ENCODE assay signal across 8 cellular contexts in the genomic region with DNA sequence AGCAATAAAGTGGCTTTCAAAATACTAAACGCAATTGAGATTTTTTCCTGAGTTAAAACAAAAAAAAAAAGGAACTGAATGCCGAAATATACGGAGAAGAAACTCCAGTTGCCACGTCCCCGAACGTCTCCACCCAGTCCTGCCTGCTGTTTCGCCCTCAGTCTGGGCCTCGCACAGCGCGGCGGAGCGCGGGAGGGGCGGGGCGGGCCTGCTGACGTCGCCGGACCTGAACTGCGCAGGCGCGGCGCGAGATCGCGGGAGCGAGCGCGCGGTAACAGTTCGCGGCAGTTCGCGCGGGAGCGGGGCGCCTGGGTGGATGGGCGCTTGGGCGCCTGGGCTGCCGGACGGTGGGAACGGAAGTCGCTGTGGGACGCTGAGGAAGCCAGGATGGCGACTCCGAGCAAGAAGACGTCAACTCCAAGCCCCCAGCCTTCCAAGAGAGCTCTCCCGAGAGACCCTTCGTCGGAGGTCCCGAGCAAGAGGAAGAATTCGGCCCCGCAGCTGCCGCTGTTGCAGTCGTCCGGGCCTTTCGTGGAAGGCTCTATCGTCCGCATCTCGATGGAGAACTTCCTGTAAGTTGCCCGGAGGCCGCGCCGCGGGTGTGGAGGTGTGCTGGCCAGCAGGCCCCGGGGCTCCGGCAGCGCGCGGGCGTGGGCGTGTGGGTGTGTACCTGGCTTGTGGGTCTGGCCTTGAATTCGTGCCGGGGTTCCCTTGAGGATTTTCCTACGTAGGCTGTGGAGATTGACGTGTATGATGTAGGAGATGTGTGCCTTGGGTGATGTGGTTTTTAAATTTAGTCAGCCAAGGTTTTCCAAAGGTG. TPM values are rescaled to one million over a fixed set of nuclear protein-coding genes. Genes with fewer than 3 reads are reported as not detected.
A peak's percentile ranks its signal among the peaks of the same experiment; 100 is the strongest.
DNase-seq lines count a peak whose midpoint lies in the region; ATAC-seq and TF ChIP-seq lines count a peak whose summit lies in the region.

TSS of gene SMC5 (plus strand) at position 287 of the 820 bp plus-strand sequence. CDS start at position 388, 101 bp downstream.

- no peaks in the 10 kb centered on the region for H3K9me3 Mint-ChIP-seq in activated naive CD8-positive, alpha-beta T cell (ENCODE audit: low read depth)

- H3K4me3 ChIP-seq in GM12864 (ENCODE audit: low read depth, low read length), result peak within 1 kb of the TSS; percentile 97

- H3K27ac Mint-ChIP-seq in activated naive CD8-positive, alpha-beta T cell, result peak within 1 kb of the TSS; percentile 96

- peak within 1 kb of the TSS; percentile 87 for H3K27ac ChIP-seq in temporal lobe (ENCODE audit: low read depth, low read length)

- no peaks in the 10 kb centered on the region for H3K27me3 Mint-ChIP-seq in activated naive CD8-positive, alpha-beta T cell

- peak within 1 kb of the TSS; percentile 99 for H3K4me3 Mint-ChIP-seq in activated naive CD8-positive, alpha-beta T cell

- ATAC-seq in HG02678 (IDR thresholded peaks at IDR 0.05; ENCODE audit: unreplicated experiment), result peak; percentile 77
- peak; percentile 96 for ATAC-seq in omental fat pad (ENCODE audit: low FRiP score)

- H3K4me1 Mint-ChIP-seq in activated naive CD8-positive, alpha-beta T cell (ENCODE audit: low read depth), result peaks cover 62% of the 10 kb centered on the region

- no peak for TF ChIP-seq CTCF in GM12864 (IDR thresholded peaks at IDR 0.05; ENCODE audit: low read depth, low read length, missing control alignments)
- no peak for TF ChIP-seq CTCF in omental fat pad (IDR thresholded peaks at IDR 0.05)

- peaks cover 20% of the 10 kb centered on the region for H3K36me3 Mint-ChIP-seq in activated naive CD8-positive, alpha-beta T cell

- DNase-seq in GM12864 (ENCODE audit: low read depth) (peak; percentile 73), NCI-H1105 treated with DMSO at 0.1 percent for 48 hours (lab: John Stamatoyannopoulos, UW) (peak; percentile 84), SKM-1 treated with dmso at 0.1 percent for 144 hours (lab: John Stamatoyannopoulos, UW; ENCODE audit: unreplicated experiment) (peak; percentile 62), glomerular visceral epithelial cell (ENCODE audit: extremely low spot score) (peak; percentile 95), omental fat pad (ENCODE audit: low spot score) (peak; percentile 83)

RNA-seq across cellular contexts. Expression of gene SMC5, which starts in this region (rescaled TPM):
- total RNA-seq in omental fat pad (10 to 100 TPM; 20.8 to 45.4 (median 31.4) TPM), temporal lobe (19.9 TPM)

Comparison
In these comparisons a context has a peak if more than half of its experiments do, and no peak if none do; other contexts are left out.
1. Peak in every context shown above with its lines: DNase-seq, ATAC-seq, H3K4me3 ChIP-seq and H3K27ac ChIP-seq.